Comparison of ENCODE assay signal across 11 cellular contexts in the genomic region with DNA sequence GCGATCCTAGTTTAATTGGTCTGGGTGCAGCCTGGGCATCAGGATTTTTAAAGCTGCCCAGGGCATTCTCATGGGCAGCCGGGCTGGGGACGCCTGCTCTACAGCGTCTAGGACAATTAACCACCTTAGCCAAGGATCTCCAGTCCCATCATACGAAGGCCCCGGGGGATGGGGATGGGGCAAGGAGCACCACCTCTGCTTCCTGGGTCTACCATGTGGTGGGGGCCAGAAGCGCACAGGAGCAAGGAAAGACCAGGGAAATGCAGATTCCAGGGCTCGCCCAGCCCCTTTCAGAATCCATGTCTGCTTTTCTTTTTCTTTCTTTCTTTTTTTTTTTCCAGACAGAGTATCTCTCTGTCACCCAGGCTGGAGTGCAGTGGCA. TPM values are rescaled to one million over a fixed set of nuclear protein-coding genes. Genes with fewer than 3 reads are reported as not detected.
A peak's percentile ranks its signal among the peaks of the same experiment; 100 is the strongest.
DNase-seq lines count a peak whose midpoint lies in the region; ATAC-seq, FAIRE-seq and TF ChIP-seq lines count a peak whose summit lies in the region.
"Had no signal": no experiment of that assay in that cellular context is flagged by ENCODE, and none has a peak within 500 bp of the region (broad histone marks: within the 10 kb centered on the region; RNA-seq: fewer than 3 reads in every experiment).

No MANE protein-coding gene starts in this region.

- in situ Hi-C loops in Panc1 (cut with HindIII; ENCODE audit: low pct_unique_long_range_greater_than_20kb, low sequenced_read_pairs) = no loop called here

- H3K4me1 ChIP-seq in Panc1 (ENCODE audit: control insufficient read depth, insufficient read depth, low read length) (peaks cover 7% of the 10 kb centered on the region), pancreas (peaks cover 0 to 5% (median 5%) of the 10 kb centered on the region in 3 donors)

- CTCF ChIA-PET in Panc1 (lab: Charles Lee) = interaction anchor here (0.6 to 1.5 kb wide), 9 partner anchors 11 to 1330 kb away, joined by 3 to 8 read pairs (median 3); partner anchors contain the start of gene SGSH

- ATAC-seq in Panc1 (peak; percentile 46), pancreas (peak; percentile 11 to 21 (median 20))

- H3K9me3 Mint-ChIP-seq in T-helper 2 cell treated with Interferon-gamma antibody and Interleukin-4, amounts not matched to agents 5 μg/mL and 100 μg/mL, for 36 hours = no peaks in the 10 kb centered on the region
- H3K9me3 Mint-ChIP-seq: activated naive CD4-positive, alpha-beta T cell treated with anti-CD3 and anti-CD28 coated beads, Interleukin-2, amount 50 U/mL, for 24 hours had no signal

- H3K27ac ChIP-seq in Panc1 (ENCODE audit: low read length) (peak overlapping the region; percentile 39; the same call in 1 of the 2 replicates), pancreas (peak overlapping the region in 1 of 4 donors; percentile 2)
- H3K27ac ChIP-seq: esophagus muscularis mucosa, heart left ventricle had no signal

- intact Hi-C loops in Panc1 (cut with micrococcal nuclease; ENCODE audit: unreplicated experiment) (loop anchor here (5.0 kb wide), 1 partner anchor 76 kb away; no protein-coding TSS in a partner anchor), pancreas (cut with DNase I) (loop anchor here in 1 of 3 donors (10.0 kb wide), 1 partner anchor 68 kb away; no protein-coding TSS in a partner anchor)

- peak; percentile 74 for DNase-seq in DMS53 (lab: John Stamatoyannopoulos, UW)
- no peak for DNase-seq in DMS53 treated with DMSO at 0.1 percent for 48 hours (lab: John Stamatoyannopoulos, UW; ENCODE audit: unreplicated experiment)
- DNase-seq in Panc1 (ENCODE audit: low read depth, low spot score) = no peak
- DNase-seq in epithelial cell of proximal tubule (ENCODE audit: low read depth) = no peak
- peak in 2 of 6 donors; percentile 37 to 49 for DNase-seq in pancreas
- DNase-seq in T-helper 2 cell treated with Interferon-gamma antibody and Interleukin-4, amounts not matched to agents 5 μg/mL and 100 μg/mL, for 36 hours (ENCODE audit: low spot score) = no peak
- no peak for DNase-seq in NCI-H82 (lab: John Stamatoyannopoulos, UW)
- no peak for DNase-seq in islet precursor cell

- H3K36me3 ChIP-seq in Panc1 (ENCODE audit: control insufficient read depth, insufficient read depth, low read length) (no peaks in the 10 kb centered on the region), pancreas (no peaks in the 10 kb centered on the region)

- no peaks in the 10 kb centered on the region for H3K27me3 Mint-ChIP-seq in T-helper 2 cell treated with Interferon-gamma antibody and Interleukin-4, amounts not matched to agents 5 μg/mL and 100 μg/mL, for 36 hours (ENCODE audit: low read depth)
- H3K27me3 Mint-ChIP-seq: activated naive CD4-positive, alpha-beta T cell treated with anti-CD3 and anti-CD28 coated beads, Interleukin-2, amount 50 U/mL, for 24 hours had no signal

- BruUV-seq in Panc1 (replicated peaks; lab: Mats Ljungman, UMichigan) = no TSS peak

- H3K4me3 Mint-ChIP-seq in T-helper 2 cell treated with Interferon-gamma antibody and Interleukin-4, amounts not matched to agents 5 μg/mL and 100 μg/mL, for 36 hours = no peak overlapping the region
- H3K4me3 Mint-ChIP-seq: activated naive CD4-positive, alpha-beta T cell treated with anti-CD3 and anti-CD28 coated beads, Interleukin-2, amount 50 U/mL, for 24 hours had no signal

- H3K4me3 ChIP-seq in Panc1 (ENCODE audit: low read depth in 2 of 2, low read length in 2 of 2) (peak overlapping the region; percentile 45 to 72), epithelial cell of proximal tubule (ENCODE audit: low read depth, low read length) (peak overlapping the region; percentile 60), pancreas (peak overlapping the region in 3 of 4 donors; percentile 1 to 42 (median 37))

- FAIRE-seq in pancreas (lab: Jason Lieb, UNC) = no peak

- H3K9me3 ChIP-seq in Panc1 (ENCODE audit: control insufficient read depth, insufficient read depth, low read depth, low read length) = no peaks in the 10 kb centered on the region
- H3K9me3 ChIP-seq in pancreas = no peaks in the 10 kb centered on the region
- H3K9me3 ChIP-seq: esophagus muscularis mucosa, heart left ventricle had no signal

- WGBS in pancreas, 2 donors = 32 to 34% methylated on average over 8 of the region's 8 CpGs

- POLR2A ChIA-PET in Panc1 (lab: Charles Lee) = interaction anchor here (0.7 kb wide), 2 partner anchors 31 to 78 kb away, joined by 4 to 6 read pairs; no protein-coding TSS in a partner anchor

- no peak overlapping the region for H3K27ac Mint-ChIP-seq in T-helper 2 cell treated with Interferon-gamma antibody and Interleukin-4, amounts not matched to agents 5 μg/mL and 100 μg/mL, for 36 hours
- H3K27ac Mint-ChIP-seq: activated naive CD4-positive, alpha-beta T cell treated with anti-CD3 and anti-CD28 coated beads, Interleukin-2, amount 50 U/mL, for 24 hours had no signal

- TF ChIP-seq CTCF in Panc1 (IDR thresholded peaks at IDR 0.05) (no peak), epithelial cell of proximal tubule (conservative IDR thresholded peaks at IDR 0.05; ENCODE audit: low read depth, low read length) (no peak), pancreas (IDR thresholded peaks at IDR 0.05) (no peak)

- no peaks in the 10 kb centered on the region for H3K27me3 ChIP-seq in Panc1 (ENCODE audit: control insufficient read depth, insufficient read depth, low read length)
- no peaks in the 10 kb centered on the region for H3K27me3 ChIP-seq in pancreas
- H3K27me3 ChIP-seq: esophagus muscularis mucosa, heart left ventricle had no signal

- H3K4me1 Mint-ChIP-seq in T-helper 2 cell treated with Interferon-gamma antibody and Interleukin-4, amounts not matched to agents 5 μg/mL and 100 μg/mL, for 36 hours (ENCODE audit: low read depth) = peaks cover 5% of the 10 kb centered on the region

- H3K36me3 Mint-ChIP-seq in T-helper 2 cell treated with Interferon-gamma antibody and Interleukin-4, amounts not matched to agents 5 μg/mL and 100 μg/mL, for 36 hours (ENCODE audit: low read depth) = no peaks in the 10 kb centered on the region
- H3K36me3 Mint-ChIP-seq: activated naive CD4-positive, alpha-beta T cell treated with anti-CD3 and anti-CD28 coated beads, Interleukin-2, amount 50 U/mL, for 24 hours had no signal

RNA-seq across cellular contexts. Expression of gene TBC1D16, which starts 29.3 kb away (rescaled TPM):
- total RNA-seq in Panc1 (2021; ENCODE audit: unreplicated experiment) (41.6 TPM), epithelial cell of proximal tubule (19.9 and 25.7 TPM in 2 replicates), pancreas (10 to 100 TPM; 17.1 to 31.4 (median 22.6) TPM)
- polyA plus RNA-seq in Panc1 (2012; ENCODE audit: insufficient read length) = 49.2 TPM
- 10 to 100 TPM in 1 of 2 donors, 1 to 10 TPM in 1; 4.9 to 14.9 TPM for polyA plus RNA-seq in pancreas

RNA-seq across cellular contexts. Expression of gene CCDC40, which starts 30.1 kb away (rescaled TPM):
- total RNA-seq in Panc1 (2021; ENCODE audit: unreplicated experiment) (18.0 TPM), epithelial cell of proximal tubule (1.3 and 2.2 TPM in 2 replicates), pancreas (1 to 10 TPM; 1.9 to 6.2 (median 3.1) TPM)
- polyA plus RNA-seq in Panc1 (2012; ENCODE audit: insufficient read length) = 21.4 TPM
- polyA plus RNA-seq in pancreas = 10 to 100 TPM in 1 of 2 donors, 1 to 10 TPM in 1; 3.5 to 12.3 TPM
